Comparison of ENCODE assay signal across 7 cellular contexts in the genomic region with DNA sequence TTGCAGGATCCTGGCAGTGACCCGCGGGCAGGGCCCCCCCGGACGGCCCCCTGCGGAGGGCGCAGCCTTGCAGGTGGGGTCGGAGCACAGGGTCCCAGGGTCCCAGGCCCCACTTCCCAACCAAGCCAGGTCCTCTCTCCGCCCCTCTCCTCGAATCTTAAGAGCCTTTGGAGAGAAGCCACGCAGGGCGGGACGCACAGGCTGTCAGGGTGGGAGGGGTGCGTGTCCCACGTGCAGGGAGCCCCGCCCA. TPM values are rescaled to one million over a fixed set of nuclear protein-coding genes. Genes with fewer than 3 reads are reported as not detected.
DNase-seq lines count a peak whose midpoint lies in the region; ATAC-seq and TF ChIP-seq lines count a peak whose summit lies in the region.

No MANE protein-coding gene starts in this region.

- peak overlapping the region; percentile 62; the same call in 1 of the 2 replicates for H2AFZ ChIP-seq in PC-9

- no peaks in the 10 kb centered on the region for H3K9me2 ChIP-seq in PC-9 (ENCODE audit: insufficient read depth)

- peaks cover 16% of the 10 kb centered on the region for H3K4me1 ChIP-seq in PC-9 (replicated peaks; ENCODE audit: insufficient read depth)
- peaks cover 0 to 39% of the 10 kb centered on the region in 2 donors for H3K4me1 ChIP-seq in right atrium auricular region

- H3K79me2 ChIP-seq in PC-9 (ENCODE audit: low read depth), result no peaks in the 10 kb centered on the region

- ATAC-seq in HG02571 (IDR thresholded peaks at IDR 0.05; ENCODE audit: unreplicated experiment), result peak; percentile 51
- no peak for ATAC-seq in HG02798 (IDR thresholded peaks at IDR 0.05; ENCODE audit: poor library complexity, unreplicated experiment)
- ATAC-seq in HG03439 (IDR thresholded peaks at IDR 0.05; ENCODE audit: unreplicated experiment), result no peak

- CTCF ChIA-PET in PC-9 (lab: Charles Lee), result interaction anchor here (0.7 kb wide), 1 partner anchor 223 kb away, joined by 3 read pairs; no protein-coding TSS in a partner anchor

- no TSS peak for BruUV-seq in PC-9 (replicated peaks; lab: Mats Ljungman, UMichigan)

- H3F3A ChIP-seq in PC-9 (ENCODE audit: insufficient read depth, low read depth), result 0 out of 2 replicates have a peak, but pooled peaks cover 5% of the 10 kb centered on the region

- H4K20me1 ChIP-seq in PC-9 (ENCODE audit: insufficient read depth), result no peaks in the 10 kb centered on the region

- H3K4me2 ChIP-seq in PC-9, result peak overlapping the region; percentile 85

- H3K4me3 ChIP-seq in PC-9 (peak overlapping the region; percentile 44; the same call in 1 of the 2 replicates), right atrium auricular region (peak overlapping the region; percentile 28 to 50)

- POLR2A ChIA-PET in PC-9 (lab: Charles Lee; ENCODE audit: unreplicated experiment), result interaction anchor here (0.6 kb wide), 1 partner anchor 84 kb away, joined by 3 read pairs; no protein-coding TSS in a partner anchor

- intact Hi-C loops in PC-9 (cut with micrococcal nuclease; ENCODE audit: unreplicated experiment), result loop anchor here (2.0 kb wide), 1 partner anchor 51 kb away; no protein-coding TSS in a partner anchor

- TF ChIP-seq CTCF in PC-9 (conservative IDR thresholded peaks at IDR 0.05) (no peak), right atrium auricular region (IDR thresholded peaks at IDR 0.05) (no peak)

- H3K27ac ChIP-seq in PC-9 (no peak overlapping the region), right atrium auricular region (peak overlapping the region; percentile 72 to 73)

- DNase-seq in PC-9 (no peak), right atrium auricular region (ENCODE audit: low spot score) (peak; percentile 89), stromal cell of bone marrow (ENCODE audit: low read depth) (peak; percentile 40), mucosa of gallbladder (ENCODE audit: low spot score) (no peak)

- H3K27me3 ChIP-seq in PC-9 (ENCODE audit: insufficient read depth, low read depth) (no peaks in the 10 kb centered on the region), right atrium auricular region (no peaks in the 10 kb centered on the region)

- H3K9me3 ChIP-seq in PC-9 (ENCODE audit: insufficient read depth, low read depth) (no peaks in the 10 kb centered on the region), right atrium auricular region (no peaks in the 10 kb centered on the region)

- H3K36me3 ChIP-seq in PC-9 (ENCODE audit: low read depth), result no peaks in the 10 kb centered on the region
- no peaks in the 10 kb centered on the region for H3K36me3 ChIP-seq in right atrium auricular region

RNA-seq across cellular contexts. Expression of gene EGFL7, which starts 18.4 kb away (rescaled TPM):
- total RNA-seq in PC-9 (2021) (53.1 and 70.7 TPM in 2 replicates), right atrium auricular region (100 to 1,000 TPM; 114 to 120 TPM), mucosa of gallbladder (62.2 TPM)

RNA-seq across cellular contexts. Expression of gene AGPAT2, which starts 43.0 kb away (rescaled TPM):
- 124 and 136 TPM in 2 replicates for total RNA-seq in PC-9 (2021)
- 10 to 100 TPM; 71.9 to 81.9 TPM for total RNA-seq in right atrium auricular region
- total RNA-seq in mucosa of gallbladder, result 81.7 TPM

Comparison
In these comparisons a context has a peak if more than half of its experiments do, and no peak if none do; other contexts are left out.
1. DNase-seq: peak in right atrium auricular region (single experiment) and stromal cell of bone marrow (single experiment); none in PC-9 (0 of 2) and mucosa of gallbladder (single experiment).